In the genomic region with DNA sequence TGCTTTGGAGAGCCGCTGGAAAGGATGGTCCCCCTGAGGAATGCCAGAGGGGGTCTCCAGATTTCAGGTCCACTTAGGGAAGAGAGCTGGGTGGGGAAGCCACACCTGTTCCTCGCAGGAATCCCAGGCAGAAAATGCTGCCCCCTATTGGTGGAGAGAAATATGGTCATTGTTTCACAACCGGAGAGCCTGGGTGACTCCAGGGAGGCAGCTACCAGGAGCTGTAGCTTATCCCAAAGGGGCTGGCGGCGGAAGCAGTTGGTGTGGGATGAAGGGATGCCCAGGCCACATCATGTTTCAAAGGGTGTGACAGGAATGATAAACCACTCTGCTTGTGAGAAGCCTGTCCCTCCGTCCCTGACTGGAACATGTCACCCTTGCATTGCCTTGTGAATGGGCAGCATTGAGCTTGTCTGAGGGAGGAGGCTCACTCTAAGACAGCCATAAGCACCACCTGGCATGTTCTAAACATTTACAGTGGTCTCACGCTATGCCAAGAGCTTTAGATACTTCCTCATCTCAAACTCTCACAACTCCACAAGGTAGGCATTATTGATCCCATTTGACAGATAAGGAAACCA, we compare ENCODE assay signal across 9 cellular contexts. TPM values are rescaled to one million over a fixed set of nuclear protein-coding genes. Genes with fewer than 3 reads are reported as not detected.
DNase-seq lines count a peak whose midpoint lies in the region; TF ChIP-seq lines count a peak whose summit lies in the region.
"Had no signal": no experiment of that assay in that cellular context is flagged by ENCODE, and none has a peak within 500 bp of the region (broad histone marks: within the 10 kb centered on the region; RNA-seq: fewer than 3 reads in every experiment).

No MANE protein-coding gene starts in this region.

- no peaks in the 10 kb centered on the region for H3K27me3 ChIP-seq in vagina

- CTCF ChIA-PET in RWPE1 (lab: Yijun Ruan, JAX) = no interaction called here

- intact Hi-C loops in vagina (cut with DNase I) = no loop called here

- no peaks in the 10 kb centered on the region for H3K36me3 ChIP-seq in vagina

- TF ChIP-seq CTCF in RWPE1 (conservative IDR thresholded peaks at IDR 0.05; ENCODE audit: low read depth) (0 out of 2 replicates have a peak, but pooled peaks have one; percentile 11), vagina (IDR thresholded peaks at IDR 0.05) (no peak)

- H3K27ac ChIP-seq in RWPE1 (no peak overlapping the region), vagina (no peak overlapping the region)
- H3K27ac ChIP-seq: SK-N-MC had no signal

- POLR2A ChIA-PET in RWPE1 (lab: Yijun Ruan, JAX; ENCODE audit: low non-redundant PET) = no interaction called here

- H3K4me1 ChIP-seq in vagina = no peaks in the 10 kb centered on the region

- no peaks in the 10 kb centered on the region for H3K9me3 ChIP-seq in vagina

- peak; percentile 20 for DNase-seq in stimulated activated CD4-positive, alpha-beta T cell treated with anti-CD3 and anti-CD28 coated beads, Interleukin-15, amount 100 ng/mL, for 24 hours
- no peak for DNase-seq in stimulated activated CD4-positive, alpha-beta T cell treated with anti-CD3 and anti-CD28 coated beads, Interleukin-4, amount 100 ng/mL, for 1 hour
- DNase-seq in RWPE1 (ENCODE audit: low spot score) = no peak
- peak; percentile 9 for DNase-seq in germinal center (ENCODE audit: low spot score)
- peak; percentile 58 to 65 for DNase-seq in vagina (ENCODE audit: extremely low spot score in 2 of 2)
- no peak for DNase-seq in T-helper 2 cell
- no peak for DNase-seq in NCI-H2029 treated with DMSO at 0.1 percent for 48 hours (lab: John Stamatoyannopoulos, UW)
- no peak for DNase-seq in DMS153 (lab: John Stamatoyannopoulos, UW)

- TF ChIP-seq POLR2A in vagina (IDR thresholded peaks at IDR 0.05) = no peak

- no peak overlapping the region for H3K4me3 ChIP-seq in vagina
- H3K4me3 ChIP-seq: SK-N-MC had no signal

RNA-seq across cellular contexts. Expression of a gene that starts 34.5 kb away (rescaled TPM):
- total RNA-seq in vagina = 26.8 TPM

Comparison
In these comparisons a context has a peak if more than half of its experiments do, and no peak if none do; other contexts are left out.
1. DNase-seq: peak in stimulated activated CD4-positive, alpha-beta T cell treated with anti-CD3 and anti-CD28 coated beads, Interleukin-15, amount 100 ng/mL, for 24 hours (single experiment), germinal center (single experiment) and vagina (2 of 2); none in stimulated activated CD4-positive, alpha-beta T cell treated with anti-CD3 and anti-CD28 coated beads, Interleukin-4, amount 100 ng/mL, for 1 hour (single experiment), RWPE1 (single experiment), T-helper 2 cell (0 of 5), NCI-H2029 treated with DMSO at 0.1 percent for 48 hours (single experiment) and DMS153 (single experiment).